In the genomic region with DNA sequence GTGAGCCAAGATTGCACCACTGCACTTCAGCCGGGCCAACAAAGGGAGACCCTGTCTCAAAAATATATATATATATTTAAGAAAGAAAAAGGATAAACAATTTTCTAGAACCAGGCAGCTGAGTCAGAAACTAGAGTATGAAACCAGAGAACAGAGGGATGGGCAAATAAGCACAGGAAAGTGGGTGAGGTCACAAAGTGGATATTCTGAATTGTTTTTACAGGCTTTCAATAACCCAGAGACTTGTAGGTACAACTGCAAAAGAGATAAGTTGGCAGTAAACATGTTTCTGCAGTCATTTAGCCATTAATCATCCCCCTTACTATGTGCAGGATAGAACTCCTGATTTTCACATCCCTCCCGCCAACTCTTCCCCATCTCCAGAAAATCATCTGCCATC, we compare ENCODE assay signal across 17 cellular contexts.
A peak's percentile ranks its signal among the peaks of the same experiment; 100 is the strongest.
DNase-seq lines count a peak whose midpoint lies in the region; ATAC-seq and TF ChIP-seq lines count a peak whose summit lies in the region.
"Had no signal": no experiment of that assay in that cellular context is flagged by ENCODE, and none has a peak within 500 bp of the region (broad histone marks: within the 10 kb centered on the region; RNA-seq: fewer than 3 reads in every experiment).

No MANE protein-coding gene starts in this region.

- no peaks in the 10 kb centered on the region for H3K36me3 ChIP-seq in CD4-positive, CD25-positive, alpha-beta regulatory T cell (ENCODE audit: control insufficient read depth, insufficient read depth, low read length)
- H3K36me3 ChIP-seq in PC-3 (ENCODE audit: low read depth, low read length) (no peaks in the 10 kb centered on the region), A673 (ENCODE audit: insufficient read depth, low read length, poor library complexity, severe bottlenecking) (no peaks in the 10 kb centered on the region)
- H3K36me3 ChIP-seq: HAP-1 had no signal

- H3K4me2 ChIP-seq in PC-3 (ENCODE audit: low read length) = no peak overlapping the region
- H3K4me2 ChIP-seq: A549 had no signal

- H3K9ac ChIP-seq in PC-3 (ENCODE audit: low read length) = no peak overlapping the region

- H2AFZ ChIP-seq in PC-3 (ENCODE audit: low read length) = no peak overlapping the region

- H3K27me3 ChIP-seq in CD4-positive, CD25-positive, alpha-beta regulatory T cell (ENCODE audit: control insufficient read depth, insufficient read depth, low read length) = no peaks in the 10 kb centered on the region
- H3K27me3 ChIP-seq in PC-3 (ENCODE audit: low read length) = no peaks in the 10 kb centered on the region
- no peaks in the 10 kb centered on the region for H3K27me3 ChIP-seq in A673 (replicated peaks; ENCODE audit: insufficient read depth, low read depth, low read length, poor library complexity)

- peaks cover 24% of the 10 kb centered on the region for H3K36me3 Mint-ChIP-seq in activated CD4-positive, alpha-beta T cell treated with anti-CD3 and anti-CD28 coated beads, Interleukin-2, amount 10 ng/mL, durations not matched to agents 24 days and 14 days (ENCODE audit: low read depth)
- H3K36me3 Mint-ChIP-seq in CD4-positive, CD25-positive, alpha-beta regulatory T cell = peaks cover 25% of the 10 kb centered on the region
- H3K36me3 Mint-ChIP-seq: CD14-positive monocyte had no signal

- TF ChIP-seq CTCF in PC-3 (conservative IDR thresholded peaks at IDR 0.05; ENCODE audit: low read depth, low read length) = no peak
- TF ChIP-seq CTCF in epithelial cell of esophagus (IDR thresholded peaks at IDR 0.05; ENCODE audit: insufficient read depth, low read depth, low read length, missing control alignments) = no peak
- TF ChIP-seq CTCF in A673 (conservative IDR thresholded peaks at IDR 0.05; ENCODE audit: low read depth, low read length) = no peak

- POLR2A ChIA-PET in PC-3 (lab: Charles Lee; ENCODE audit: unreplicated experiment) (no interaction called here), A673 (lab: Charles Lee; ENCODE audit: low non-redundant PET) (no interaction called here)

- ATAC-seq in CD4-positive, CD25-positive, alpha-beta regulatory T cell (ENCODE audit: low read depth in 2 of 2) = no peak
- ATAC-seq in PC-3 = no peak
- ATAC-seq: A549, HepG2 had no signal

- BruUV-seq in PC-3 (replicated peaks; lab: Mats Ljungman, UMichigan) (no TSS peak), A673 (replicated peaks; lab: Mats Ljungman, UMichigan) (no TSS peak)

- H3K27ac ChIP-seq in CD4-positive, CD25-positive, alpha-beta regulatory T cell (ENCODE audit: insufficient read depth, low read length, poor library complexity, severe bottlenecking) = no peak overlapping the region
- H3K27ac ChIP-seq in PC-3 (ENCODE audit: low read length) (no peak overlapping the region), A673 (ENCODE audit: low read depth, low read length, poor library complexity, severe bottlenecking) (no peak overlapping the region)
- H3K27ac ChIP-seq: A549 had no signal

- H3K4me3 Mint-ChIP-seq in activated CD4-positive, alpha-beta T cell treated with anti-CD3 and anti-CD28 coated beads, Interleukin-2, amount 10 ng/mL, durations not matched to agents 24 days and 14 days = no peak overlapping the region
- peak overlapping the region in 3 of 4 donors; percentile 24 to 79 (median 39) for H3K4me3 Mint-ChIP-seq in CD4-positive, CD25-positive, alpha-beta regulatory T cell
- H3K4me3 Mint-ChIP-seq: CD14-positive monocyte had no signal

- no peak overlapping the region for H3K4me3 ChIP-seq in CD4-positive, CD25-positive, alpha-beta regulatory T cell (ENCODE audit: low read depth, low read length)
- no peak overlapping the region for H3K4me3 ChIP-seq in PC-3 (ENCODE audit: low read length)
- H3K4me3 ChIP-seq in epithelial cell of esophagus (ENCODE audit: low read length) = no peak overlapping the region
- no peak overlapping the region for H3K4me3 ChIP-seq in A673 (ENCODE audit: low read depth, low read length, poor library complexity, severe bottlenecking)
- H3K4me3 ChIP-seq: A549, HAP-1 had no signal

- peaks cover 30% of the 10 kb centered on the region for H3K9me3 Mint-ChIP-seq in activated CD4-positive, alpha-beta T cell treated with anti-CD3 and anti-CD28 coated beads, Interleukin-2, amount 10 ng/mL, durations not matched to agents 24 days and 14 days
- peaks cover 0 to 8% (median 1%) of the 10 kb centered on the region in 7 donors for H3K9me3 Mint-ChIP-seq in CD4-positive, CD25-positive, alpha-beta regulatory T cell

- no peak for DNase-seq in activated CD4-positive, alpha-beta T cell treated with anti-CD3 and anti-CD28 coated beads, Interleukin-2, amount 10 ng/mL, durations not matched to agents 24 days and 14 days
- no peak for DNase-seq in activated CD4-positive, alpha-beta T cell treated with anti-CD3 and anti-CD28 coated beads for 48 hours
- DNase-seq in CD4-positive, CD25-positive, alpha-beta regulatory T cell = peak in 1 of 3 donors; percentile 71
- DNase-seq in PC-3 = peak; percentile 22
- peak; percentile 70 for DNase-seq in epithelial cell of esophagus (ENCODE audit: low read depth)
- DNase-seq in islet precursor cell = no peak
- no peak for DNase-seq in A673 (ENCODE audit: low spot score)
- no peak for DNase-seq in stimulated activated CD4-positive, alpha-beta T cell treated with anti-CD3 and anti-CD28 coated beads, Interleukin-15, amount 100 ng/mL, for 24 hours
- DNase-seq: DND-41, GDM1, NCI-H2081, NCI-H345, NCI-H526 treated with DMSO at 0.1 percent for 48 hours had no signal

- no peaks in the 10 kb centered on the region for H3K27me3 Mint-ChIP-seq in activated CD4-positive, alpha-beta T cell treated with anti-CD3 and anti-CD28 coated beads, Interleukin-2, amount 10 ng/mL, durations not matched to agents 24 days and 14 days
- no peaks in the 10 kb centered on the region for H3K27me3 Mint-ChIP-seq in CD4-positive, CD25-positive, alpha-beta regulatory T cell

- H3K4me1 Mint-ChIP-seq in activated CD4-positive, alpha-beta T cell treated with anti-CD3 and anti-CD28 coated beads, Interleukin-2, amount 10 ng/mL, durations not matched to agents 24 days and 14 days = peaks cover 54% of the 10 kb centered on the region
- peaks cover 47 to 93% (median 62%) of the 10 kb centered on the region in 4 donors for H3K4me1 Mint-ChIP-seq in CD4-positive, CD25-positive, alpha-beta regulatory T cell

- CTCF ChIA-PET in PC-3 (lab: Charles Lee) (no interaction called here), A673 (lab: Charles Lee) (no interaction called here)

- peak overlapping the region; percentile 62 for H3K27ac Mint-ChIP-seq in activated CD4-positive, alpha-beta T cell treated with anti-CD3 and anti-CD28 coated beads, Interleukin-2, amount 10 ng/mL, durations not matched to agents 24 days and 14 days
- H3K27ac Mint-ChIP-seq in CD4-positive, CD25-positive, alpha-beta regulatory T cell = peak overlapping the region; percentile 76 to 98 (median 82)
- H3K27ac Mint-ChIP-seq: CD14-positive monocyte had no signal

- peaks cover 53% of the 10 kb centered on the region for H3K4me1 ChIP-seq in CD4-positive, CD25-positive, alpha-beta regulatory T cell (ENCODE audit: control insufficient read depth, insufficient read depth, low read length, poor library complexity, severe bottlenecking)
- H3K4me1 ChIP-seq in PC-3 (ENCODE audit: insufficient read depth, low read length) = peaks cover 14% of the 10 kb centered on the region
- no peaks in the 10 kb centered on the region for H3K4me1 ChIP-seq in A673 (ENCODE audit: insufficient read depth, low read length, poor library complexity, severe bottlenecking)
- H3K4me1 ChIP-seq: HAP-1 had no signal

- intact Hi-C loops in activated CD4-positive, alpha-beta T cell treated with anti-CD3 and anti-CD28 coated beads, Interleukin-2, amount 10 ng/mL, durations not matched to agents 24 days and 14 days (cut with micrococcal nuclease) = no loop called here
- intact Hi-C loops in PC-3 (cut with micrococcal nuclease) = no loop called here
- intact Hi-C loops in A673 (cut with micrococcal nuclease; ENCODE audit: unreplicated experiment) = no loop called here

- H3F3A ChIP-seq in PC-3 (ENCODE audit: low read length, unreplicated experiment) = no peaks in the 10 kb centered on the region

- H3K9me2 ChIP-seq in PC-3 (replicated peaks; ENCODE audit: low read length) = no peaks in the 10 kb centered on the region

- no peaks in the 10 kb centered on the region for H3K9me3 ChIP-seq in CD4-positive, CD25-positive, alpha-beta regulatory T cell (ENCODE audit: control insufficient read depth in 2 of 2, low read length in 2 of 2)
- H3K9me3 ChIP-seq in PC-3 (ENCODE audit: low read length) = no peaks in the 10 kb centered on the region
- H3K9me3 ChIP-seq in A673 (ENCODE audit: low read depth, low read length, poor library complexity, severe bottlenecking) = no peaks in the 10 kb centered on the region
- H3K9me3 ChIP-seq: A549, HAP-1 had no signal

- H4K20me1 ChIP-seq in PC-3 (ENCODE audit: low read length) = no peaks in the 10 kb centered on the region

- 0 out of 2 replicates have a peak, but pooled peaks cover 7% of the 10 kb centered on the region for H3K79me2 ChIP-seq in PC-3 (ENCODE audit: low read length)

Comparison
In these comparisons a context has a peak if more than half of its experiments do, and no peak if none do; other contexts are left out.
1. DNase-seq: peak in PC-3 (single experiment) and epithelial cell of esophagus (single experiment); none in activated CD4-positive, alpha-beta T cell treated with anti-CD3 and anti-CD28 coated beads, Interleukin-2, amount 10 ng/mL, durations not matched to agents 24 days and 14 days (single experiment), activated CD4-positive, alpha-beta T cell treated with anti-CD3 and anti-CD28 coated beads for 48 hours (single experiment), islet precursor cell (single experiment), A673 (single experiment) and stimulated activated CD4-positive, alpha-beta T cell treated with anti-CD3 and anti-CD28 coated beads, Interleukin-15, amount 100 ng/mL, for 24 hours (single experiment).